25 cellular contexts compared by ENCODE assay signal in the genomic region with DNA sequence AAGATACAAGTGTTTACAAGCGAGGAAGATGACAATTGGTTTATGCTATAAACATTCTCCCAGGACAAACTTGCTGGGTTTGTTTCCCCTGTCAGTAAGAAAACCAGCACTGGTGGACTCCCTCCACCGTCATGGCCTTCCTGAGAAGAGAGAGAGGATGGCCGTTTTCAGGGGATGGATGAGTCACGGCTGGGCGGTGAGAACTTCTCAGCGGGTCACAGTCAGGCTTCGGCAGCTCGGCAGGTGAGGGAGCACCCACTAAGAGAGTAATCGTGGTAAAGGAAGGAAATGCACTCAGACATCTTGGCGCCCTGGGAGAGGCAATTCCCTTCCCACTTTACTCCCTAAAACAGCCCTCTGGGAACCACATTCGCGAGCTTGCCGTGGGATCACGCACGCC.
DNase-seq lines count a peak whose midpoint lies in the region; ATAC-seq and TF ChIP-seq lines count a peak whose summit lies in the region.
"Had no signal": no experiment of that assay in that cellular context is flagged by ENCODE, and none has a peak within 500 bp of the region (broad histone marks: within the 10 kb centered on the region; RNA-seq: fewer than 3 reads in every experiment).

No MANE protein-coding gene starts in this region.

- H2BK120ac ChIP-seq in mesendoderm (ENCODE audit: low read depth, low read length) = no peak overlapping the region

- H3K36me3 Mint-ChIP-seq in WTC11 = no peaks in the 10 kb centered on the region; the same call in 1 of the 2 replicates
- peaks cover 9% of the 10 kb centered on the region for H3K36me3 Mint-ChIP-seq in HFFc6 (ENCODE audit: low read depth)
- H3K36me3 Mint-ChIP-seq in activated CD8-positive, alpha-beta T cell treated with anti-CD3 and anti-CD28 coated beads, Interleukin-2, amount 10 ng/mL, durations not matched to agents 7 days and 5 days (ENCODE audit: low read depth) = no peaks in the 10 kb centered on the region
- H3K36me3 Mint-ChIP-seq: CD8-positive, alpha-beta T cell; naive thymus-derived CD8-positive, alpha-beta T cell had no signal

- H3K18ac ChIP-seq in mesendoderm (ENCODE audit: low read length) = no peak overlapping the region

- no peak overlapping the region for H3K4me3 Mint-ChIP-seq in WTC11
- no peak overlapping the region for H3K4me3 Mint-ChIP-seq in HFFc6
- H3K4me3 Mint-ChIP-seq in activated CD8-positive, alpha-beta T cell treated with anti-CD3 and anti-CD28 coated beads, Interleukin-2, amount 10 ng/mL, durations not matched to agents 7 days and 5 days = no peak overlapping the region
- H3K4me3 Mint-ChIP-seq: CD8-positive, alpha-beta T cell; mesothelial cell of epicardium; naive thymus-derived CD8-positive, alpha-beta T cell had no signal

- no peak overlapping the region for H3K27ac ChIP-seq in mesendoderm (ENCODE audit: low read depth, low read length)
- H3K27ac ChIP-seq: esophagus muscularis mucosa, hepatocyte, left lung, suprapubic skin, uterus had no signal

- H3K27ac Mint-ChIP-seq in WTC11 (0 out of 2 replicates have a peak overlapping the region, but pooled peaks have one; percentile 71), HFFc6 (no peak overlapping the region)
- H3K27ac Mint-ChIP-seq in activated CD8-positive, alpha-beta T cell treated with anti-CD3 and anti-CD28 coated beads, Interleukin-2, amount 10 ng/mL, durations not matched to agents 7 days and 5 days = no peak overlapping the region
- H3K27ac Mint-ChIP-seq: CD8-positive, alpha-beta T cell; mesothelial cell of epicardium; naive thymus-derived CD8-positive, alpha-beta T cell had no signal

- no peaks in the 10 kb centered on the region for H3K79me1 ChIP-seq in mesendoderm (ENCODE audit: low read length)

- no peaks in the 10 kb centered on the region for H3K27me3 ChIP-seq in mesendoderm (ENCODE audit: insufficient read depth, low read length, poor library complexity)
- H3K27me3 ChIP-seq: esophagus muscularis mucosa, hepatocyte, left lung, suprapubic skin, uterus had no signal

- H3K56ac ChIP-seq in mesendoderm (ENCODE audit: low read length) = no peak overlapping the region

- TF ChIP-seq CTCF in WTC11 (IDR thresholded peaks at IDR 0.05) (no peak), HFFc6 (IDR thresholded peaks at IDR 0.05) (no peak)

- no peak overlapping the region for H3K23ac ChIP-seq in mesendoderm (ENCODE audit: low read length)

- no peak overlapping the region for H3K4ac ChIP-seq in mesendoderm (ENCODE audit: low read depth, low read length)

- no peak overlapping the region for H3K4me2 ChIP-seq in mesendoderm (ENCODE audit: low read length)
- H3K4me2 ChIP-seq: hepatocyte, SK-N-SH had no signal

- no peak overlapping the region for H2BK15ac ChIP-seq in mesendoderm (replicated peaks; ENCODE audit: low read depth)

- WGBS in mesendoderm (ENCODE audit: extremely low coverage, insufficient coverage, low lambda C conversion rate) = no CpG with 5 or more reads among the region's 15 CpGs

- H2BK5ac ChIP-seq in mesendoderm (ENCODE audit: low read length) = no peak overlapping the region

- CTCF ChIA-PET in WTC11 (lab: Charles Lee) = no interaction called here
- CTCF ChIA-PET in activated CD8-positive, alpha-beta T cell treated with anti-CD3 and anti-CD28 coated beads, Interleukin-2, amount 10 ng/mL, durations not matched to agents 7 days and 5 days (lab: Charles Lee) = no interaction called here

- H3K4me1 Mint-ChIP-seq in WTC11 (peaks cover 13% of the 10 kb centered on the region), HFFc6 (ENCODE audit: low read depth) (no peaks in the 10 kb centered on the region)
- no peaks in the 10 kb centered on the region for H3K4me1 Mint-ChIP-seq in activated CD8-positive, alpha-beta T cell treated with anti-CD3 and anti-CD28 coated beads, Interleukin-2, amount 10 ng/mL, durations not matched to agents 7 days and 5 days (ENCODE audit: low read depth)
- H3K4me1 Mint-ChIP-seq: naive thymus-derived CD8-positive, alpha-beta T cell had no signal

- no peak overlapping the region for H4K8ac ChIP-seq in mesendoderm (ENCODE audit: low read depth, low read length)

- ATAC-seq in WTC11 = no peak
- no peak for ATAC-seq in activated CD8-positive, alpha-beta T cell treated with anti-CD3 and anti-CD28 coated beads, Interleukin-2, amount 10 ng/mL, durations not matched to agents 7 days and 5 days
- ATAC-seq: CD8-positive, alpha-beta T cell; left lung; naive thymus-derived CD8-positive, alpha-beta T cell had no signal

- no peak overlapping the region for H3K9ac ChIP-seq in mesendoderm (ENCODE audit: low read length)
- H3K9ac ChIP-seq: SK-N-SH had no signal

- POLR2A ChIA-PET in WTC11 (lab: Charles Lee) = no interaction called here
- POLR2A ChIA-PET in activated CD8-positive, alpha-beta T cell treated with anti-CD3 and anti-CD28 coated beads, Interleukin-2, amount 10 ng/mL, durations not matched to agents 7 days and 5 days (lab: Charles Lee) = no interaction called here

- H3K9me3 Mint-ChIP-seq in WTC11 (peaks cover 11% of the 10 kb centered on the region), HFFc6 (peaks cover 65% of the 10 kb centered on the region)
- no peaks in the 10 kb centered on the region for H3K9me3 Mint-ChIP-seq in activated CD8-positive, alpha-beta T cell treated with anti-CD3 and anti-CD28 coated beads, Interleukin-2, amount 10 ng/mL, durations not matched to agents 7 days and 5 days (ENCODE audit: insufficient read depth)
- H3K9me3 Mint-ChIP-seq: CD8-positive, alpha-beta T cell; mesothelial cell of epicardium had no signal

- no peak overlapping the region for H2AK5ac ChIP-seq in mesendoderm (ENCODE audit: low read length)

- H4K5ac ChIP-seq in mesendoderm (ENCODE audit: low read length) = no peak overlapping the region

- no peak overlapping the region for H3K4me3 ChIP-seq in mesendoderm (ENCODE audit: low read length)
- H3K4me3 ChIP-seq: esophagus muscularis mucosa, hepatocyte, left lung, suprapubic skin, uterus had no signal

- no peaks in the 10 kb centered on the region for H3K36me3 ChIP-seq in mesendoderm (ENCODE audit: control insufficient read depth, insufficient read depth, low read length)
- H3K36me3 ChIP-seq: esophagus muscularis mucosa, left lung, suprapubic skin, uterus had no signal

- H3K4me1 ChIP-seq in mesendoderm (ENCODE audit: control insufficient read depth, low read depth, low read length) = no peaks in the 10 kb centered on the region
- H3K4me1 ChIP-seq: left lung, suprapubic skin, uterus had no signal

- H3K27me3 Mint-ChIP-seq in WTC11 (ENCODE audit: low read depth) (no peaks in the 10 kb centered on the region; the same call in 1 of the 2 replicates), HFFc6 (ENCODE audit: insufficient read depth) (no peaks in the 10 kb centered on the region)
- H3K27me3 Mint-ChIP-seq in activated CD8-positive, alpha-beta T cell treated with anti-CD3 and anti-CD28 coated beads, Interleukin-2, amount 10 ng/mL, durations not matched to agents 7 days and 5 days (ENCODE audit: low read depth) = no peaks in the 10 kb centered on the region

- H3K79me2 ChIP-seq in mesendoderm (ENCODE audit: control insufficient read depth, insufficient read depth, low read length) = no peaks in the 10 kb centered on the region
- H3K79me2 ChIP-seq: hepatocyte had no signal

- peak; percentile 95 for DNase-seq in DMS79 (lab: John Stamatoyannopoulos, UW)
- peak; percentile 81 for DNase-seq in HT1080 (ENCODE audit: low read depth)
- no peak for DNase-seq in WTC11 (ENCODE audit: low spot score)
- DNase-seq in mesendoderm = peak; percentile 32
- DNase-seq in EL = no peak
- no peak for DNase-seq in HFFc6
- DNase-seq in AML-193 (lab: John Stamatoyannopoulos, UW) = no peak
- no peak for DNase-seq in activated CD8-positive, alpha-beta T cell treated with anti-CD3 and anti-CD28 coated beads, Interleukin-2, amount 10 ng/mL, durations not matched to agents 7 days and 5 days
- DNase-seq: activated CD4-positive, alpha-beta T cell treated with anti-CD3 and anti-CD28 coated beads for 4 hours; activated gamma-delta T cell; activated T-cell treated with anti-CD3 and anti-CD28 coated beads, Interleukin-2, amount 50 U/mL, for 1 hour; CD8-positive, alpha-beta T cell; foreskin melanocyte; left lung; naive thymus-derived CD8-positive, alpha-beta T cell; NCI-H2029; NCI-H345; SK-N-SH; stimulated activated naive CD4-positive, alpha-beta T cell; T-helper 2 cell; uterus had no signal

TF ChIP-seq in WTC11, 78 proteins besides CTCF, POLR2A, EP300 and RAD21:
- no peak for TF ChIP-seq CREM (CRISPR knock-in tag; IDR thresholded peaks at IDR 0.05)
- no peak for TF ChIP-seq ZBTB21 (CRISPR knock-in tag; IDR thresholded peaks at IDR 0.05; ENCODE audit: borderline replicate concordance)
- TF ChIP-seq NFE2L1 (CRISPR knock-in tag; IDR thresholded peaks at IDR 0.05) = no peak
- TF ChIP-seq NFYB (CRISPR knock-in tag; conservative IDR thresholded peaks at IDR 0.05; ENCODE audit: low read depth) = no peak
TF ChIP-seq in WTC11: peak in this region for 0.

Comparison
In these comparisons a context has a peak if more than half of its experiments do, and no peak if none do; other contexts are left out.
1. DNase-seq: peak in DMS79 (single experiment), HT1080 (single experiment) and mesendoderm (single experiment); none in WTC11 (single experiment), EL (single experiment), HFFc6 (single experiment), AML-193 (0 of 2) and activated CD8-positive, alpha-beta T cell treated with anti-CD3 and anti-CD28 coated beads, Interleukin-2, amount 10 ng/mL, durations not matched to agents 7 days and 5 days (single experiment).